29 cellular contexts compared by ENCODE assay signal in genomic region chr9:83410701-83411100, GRCh38.
"Had no signal": no experiment of that assay in that cellular context is flagged by ENCODE, and none has a peak within 500 bp of the region (broad histone marks: within the 10 kb centered on the region; RNA-seq: fewer than 3 reads in every experiment).

No MANE protein-coding gene starts in this region.

- H3K9me3 ChIP-seq: adrenal gland, body of pancreas had no signal

- H3K27ac ChIP-seq: adrenal gland, body of pancreas, esophagus muscularis mucosa, gastroesophageal sphincter, heart right ventricle had no signal

- H3K36me3 ChIP-seq: adrenal gland, esophagus muscularis mucosa, gastroesophageal sphincter, heart right ventricle had no signal

- H3K4me3 ChIP-seq: adrenal gland, body of pancreas, esophagus muscularis mucosa, gastroesophageal sphincter, heart right ventricle had no signal

- H3K4me1 ChIP-seq: adrenal gland, body of pancreas, esophagus muscularis mucosa, gastroesophageal sphincter had no signal

- DNase-seq: activated CD4-positive, alpha-beta memory T cell treated with anti-CD3 and anti-CD28 coated beads for 36 hours; activated CD4-positive, alpha-beta T cell treated with anti-CD3 and anti-CD28 coated beads for 36 hours; activated CD4-positive, alpha-beta T cell treated with anti-CD3 and anti-CD28 coated beads, Interleukin-2, amount 10 ng/mL, durations not matched to agents 24 days and 14 days; activated CD4-positive, CD25-positive, alpha-beta regulatory T cell; activated CD4-positive, CD25-positive, alpha-beta regulatory T cell treated with anti-CD3 and anti-CD28 coated beads, Interleukin-2, amount 50 U/mL, for 72 hours; activated CD8-positive, alpha-beta memory T cell treated with anti-CD3 and anti-CD28 coated beads, Interleukin-2, amount 10 ng/mL, durations not matched to agents 7 days and 5 days; activated CD8-positive, alpha-beta memory T cell treated with anti-CD3 and anti-CD28 coated beads, Interleukin-2, amount 50 U/mL, for 4 hours; activated CD8-positive, alpha-beta T cell treated with anti-CD3 and anti-CD28 coated beads, Interleukin-2, amount 10 ng/mL, durations not matched to agents 7 days and 5 days; activated effector memory CD4-positive, alpha-beta T cell treated with anti-CD3 and anti-CD28 coated beads, Interleukin-2, amount 50 U/mL, for 16 hours; activated naive CD4-positive, alpha-beta T cell treated with anti-CD3 and anti-CD28 coated beads for 36 hours; activated naive CD8-positive, alpha-beta T cell treated with anti-CD3 and anti-CD28 coated beads for 36 hours; activated naive CD8-positive, alpha-beta T cell treated with anti-CD3 and anti-CD28 coated beads, Interleukin-2, amount 50 U/mL, for 24 hours; activated T-cell treated with anti-CD3 and anti-CD28 coated beads, Interleukin-2, amount 50 U/mL, for 1 hour; activated T-cell treated with anti-CD3 and anti-CD28 coated beads, Interleukin-2, amount 50 U/mL, for 48 hours; adrenal gland; amygdala; aorta; body of pancreas; caudate nucleus; cortex of kidney; dermis blood vessel endothelial cell; effector CD4-positive, alpha-beta T cell; effector memory CD8-positive, alpha-beta T cell; erythroblast; foreskin melanocyte; heart right ventricle; T-helper 2 cell had no signal

- ATAC-seq: activated CD4-positive, alpha-beta T cell treated with anti-CD3 and anti-CD28 coated beads for 36 hours; activated CD8-positive, alpha-beta memory T cell treated with anti-CD3 and anti-CD28 coated beads, Interleukin-2, amount 10 ng/mL, durations not matched to agents 7 days and 5 days; activated CD8-positive, alpha-beta T cell treated with anti-CD3 and anti-CD28 coated beads, Interleukin-2, amount 10 ng/mL, durations not matched to agents 7 days and 5 days; activated naive CD8-positive, alpha-beta T cell treated with anti-CD3 and anti-CD28 coated beads, Interleukin-2, amount 50 U/mL, for 24 hours; body of pancreas; effector memory CD8-positive, alpha-beta T cell; gastroesophageal sphincter; heart right ventricle had no signal

- H3K27me3 ChIP-seq: adrenal gland, body of pancreas, esophagus muscularis mucosa, gastroesophageal sphincter, heart right ventricle had no signal
